ENCODE assay signal across 18 cellular contexts in the genomic region with DNA sequence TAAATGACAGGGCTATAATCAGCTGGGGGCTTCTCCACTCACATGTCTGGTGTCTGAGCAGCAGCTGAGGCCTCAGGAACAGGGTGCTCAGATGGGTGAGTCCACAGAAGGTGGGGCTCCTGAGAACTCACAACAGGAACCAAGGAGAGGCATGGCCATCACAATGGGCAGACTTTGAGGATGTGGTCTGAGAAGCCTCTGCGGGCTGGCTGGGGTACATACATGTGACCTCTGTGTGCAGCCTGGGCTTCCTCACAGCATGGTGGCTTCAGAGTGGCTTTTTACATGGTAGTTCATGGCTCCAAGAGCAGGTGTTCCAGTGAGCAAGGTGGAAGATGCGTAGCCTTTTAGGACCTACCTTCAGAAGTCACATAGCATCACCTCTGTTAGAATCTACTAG.
"Had no signal": no experiment of that assay in that cellular context is flagged by ENCODE, and none has a peak within 500 bp of the region (broad histone marks: within the 10 kb centered on the region; RNA-seq: fewer than 3 reads in every experiment).

No MANE protein-coding gene starts in this region.

- ATAC-seq: Panc1, PC-3 had no signal

- H3K9me3 ChIP-seq: SK-N-SH had no signal

- H3K27ac ChIP-seq: KMS-11, RWPE1 had no signal

- H3K9ac ChIP-seq: KMS-11, SK-N-SH had no signal

- DNase-seq: Kasumi-1; NCI-H1092 treated with DMSO at 0.1 percent for 48 hours; NCI-H1436; NCI-H187 treated with DMSO at 0.1 percent for 48 hours; NCI-H2029 treated with DMSO at 0.1 percent for 48 hours; NCI-H2171 treated with DMSO at 0.1 percent for 48 hours; NCI-H345; NCI-H524; NCI-H526 treated with DMSO at 0.1 percent for 48 hours; NCI-H748 treated with DMSO at 0.1 percent for 48 hours; NK-92 treated with Interleukin-12 subunit alpha and Interleukin-12 subunit beta, amount 100 ng/mL, for 24 hours; PC-3; SHP77; SK-N-SH; T-helper 1 cell had no signal

- H3K4me2 ChIP-seq: KMS-11, SK-N-SH had no signal
